1 cellular context compared by ENCODE assay signal in the genomic region with DNA sequence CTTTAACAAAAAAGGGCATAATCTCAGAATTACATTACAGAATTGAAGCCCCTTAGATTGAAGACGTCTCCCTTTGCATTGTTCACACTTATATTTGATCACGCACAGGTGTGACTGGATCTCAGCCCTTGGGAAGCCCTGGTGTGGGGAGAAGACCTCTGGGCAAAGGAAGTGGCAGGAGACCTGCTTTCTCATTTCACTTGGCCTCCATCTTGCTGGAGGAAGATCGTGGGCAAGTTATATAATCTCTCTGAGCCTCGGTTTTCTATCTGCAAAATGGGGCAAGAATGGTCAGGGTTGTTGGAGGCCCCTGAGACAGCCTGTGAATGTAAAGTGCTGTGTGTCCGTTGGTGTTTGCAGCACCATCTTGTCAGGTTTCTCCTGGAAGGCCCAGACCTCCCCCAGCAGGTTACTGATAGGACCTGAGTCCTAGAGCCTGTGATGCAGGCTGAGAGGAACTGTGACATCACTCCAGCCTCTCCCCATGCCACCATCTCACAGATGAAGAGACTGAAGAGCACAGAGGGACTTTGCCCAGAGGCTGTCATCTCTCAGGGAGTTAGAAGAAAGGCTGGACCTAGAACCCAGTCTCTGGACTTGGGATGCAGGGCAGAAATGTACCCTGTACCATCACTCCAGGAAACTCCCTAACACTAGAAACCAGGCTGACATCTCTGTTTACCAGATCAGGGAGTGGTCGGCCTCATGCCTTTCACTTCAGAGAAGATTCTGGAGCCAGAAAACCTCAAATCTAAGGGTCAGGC.
TF ChIP-seq lines count a peak whose summit lies in the region.

No MANE protein-coding gene starts in this region.

TF ChIP-seq in HepG2, 621 proteins besides CTCF, POLR2A, EP300 and RAD21 (continued from another document and continues in another):
- TF ChIP-seq, protein P1, sequence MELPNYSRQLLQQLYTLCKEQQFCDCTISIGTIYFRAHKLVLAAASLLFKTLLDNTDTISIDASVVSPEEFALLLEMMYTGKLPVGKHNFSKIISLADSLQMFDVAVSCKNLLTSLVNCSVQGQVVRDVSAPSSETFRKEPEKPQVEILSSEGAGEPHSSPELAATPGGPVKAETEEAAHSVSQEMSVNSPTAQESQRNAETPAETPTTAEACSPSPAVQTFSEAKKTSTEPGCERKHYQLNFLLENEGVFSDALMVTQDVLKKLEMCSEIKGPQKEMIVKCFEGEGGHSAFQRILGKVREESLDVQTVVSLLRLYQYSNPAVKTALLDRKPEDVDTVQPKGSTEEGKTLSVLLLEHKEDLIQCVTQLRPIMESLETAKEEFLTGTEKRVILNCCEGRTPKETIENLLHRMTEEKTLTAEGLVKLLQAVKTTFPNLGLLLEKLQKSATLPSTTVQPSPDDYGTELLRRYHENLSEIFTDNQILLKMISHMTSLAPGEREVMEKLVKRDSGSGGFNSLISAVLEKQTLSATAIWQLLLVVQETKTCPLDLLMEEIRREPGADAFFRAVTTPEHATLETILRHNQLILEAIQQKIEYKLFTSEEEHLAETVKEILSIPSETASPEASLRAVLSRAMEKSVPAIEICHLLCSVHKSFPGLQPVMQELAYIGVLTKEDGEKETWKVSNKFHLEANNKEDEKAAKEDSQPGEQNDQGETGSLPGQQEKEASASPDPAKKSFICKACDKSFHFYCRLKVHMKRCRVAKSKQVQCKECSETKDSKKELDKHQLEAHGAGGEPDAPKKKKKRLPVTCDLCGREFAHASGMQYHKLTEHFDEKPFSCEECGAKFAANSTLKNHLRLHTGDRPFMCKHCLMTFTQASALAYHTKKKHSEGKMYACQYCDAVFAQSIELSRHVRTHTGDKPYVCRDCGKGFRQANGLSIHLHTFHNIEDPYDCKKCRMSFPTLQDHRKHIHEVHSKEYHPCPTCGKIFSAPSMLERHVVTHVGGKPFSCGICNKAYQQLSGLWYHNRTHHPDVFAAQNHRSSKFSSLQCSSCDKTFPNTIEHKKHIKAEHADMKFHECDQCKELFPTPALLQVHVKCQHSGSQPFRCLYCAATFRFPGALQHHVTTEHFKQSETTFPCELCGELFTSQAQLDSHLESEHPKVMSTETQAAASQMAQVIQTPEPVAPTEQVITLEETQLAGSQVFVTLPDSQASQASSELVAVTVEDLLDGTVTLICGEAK (IDR thresholded peaks at IDR 0.05), result no peak
- TF ChIP-seq, protein P1 (CRISPR knock-in tag; IDR thresholded peaks at IDR 0.05), result 0 out of 2 replicates have a peak, but pooled peaks have one; percentile 43
- TF ChIP-seq, protein P2, sequence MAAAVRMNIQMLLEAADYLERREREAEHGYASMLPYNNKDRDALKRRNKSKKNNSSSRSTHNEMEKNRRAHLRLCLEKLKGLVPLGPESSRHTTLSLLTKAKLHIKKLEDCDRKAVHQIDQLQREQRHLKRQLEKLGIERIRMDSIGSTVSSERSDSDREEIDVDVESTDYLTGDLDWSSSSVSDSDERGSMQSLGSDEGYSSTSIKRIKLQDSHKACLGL (CRISPR knock-in tag; IDR thresholded peaks at IDR 0.05), result no peak
- TF ChIP-seq, protein P3, sequence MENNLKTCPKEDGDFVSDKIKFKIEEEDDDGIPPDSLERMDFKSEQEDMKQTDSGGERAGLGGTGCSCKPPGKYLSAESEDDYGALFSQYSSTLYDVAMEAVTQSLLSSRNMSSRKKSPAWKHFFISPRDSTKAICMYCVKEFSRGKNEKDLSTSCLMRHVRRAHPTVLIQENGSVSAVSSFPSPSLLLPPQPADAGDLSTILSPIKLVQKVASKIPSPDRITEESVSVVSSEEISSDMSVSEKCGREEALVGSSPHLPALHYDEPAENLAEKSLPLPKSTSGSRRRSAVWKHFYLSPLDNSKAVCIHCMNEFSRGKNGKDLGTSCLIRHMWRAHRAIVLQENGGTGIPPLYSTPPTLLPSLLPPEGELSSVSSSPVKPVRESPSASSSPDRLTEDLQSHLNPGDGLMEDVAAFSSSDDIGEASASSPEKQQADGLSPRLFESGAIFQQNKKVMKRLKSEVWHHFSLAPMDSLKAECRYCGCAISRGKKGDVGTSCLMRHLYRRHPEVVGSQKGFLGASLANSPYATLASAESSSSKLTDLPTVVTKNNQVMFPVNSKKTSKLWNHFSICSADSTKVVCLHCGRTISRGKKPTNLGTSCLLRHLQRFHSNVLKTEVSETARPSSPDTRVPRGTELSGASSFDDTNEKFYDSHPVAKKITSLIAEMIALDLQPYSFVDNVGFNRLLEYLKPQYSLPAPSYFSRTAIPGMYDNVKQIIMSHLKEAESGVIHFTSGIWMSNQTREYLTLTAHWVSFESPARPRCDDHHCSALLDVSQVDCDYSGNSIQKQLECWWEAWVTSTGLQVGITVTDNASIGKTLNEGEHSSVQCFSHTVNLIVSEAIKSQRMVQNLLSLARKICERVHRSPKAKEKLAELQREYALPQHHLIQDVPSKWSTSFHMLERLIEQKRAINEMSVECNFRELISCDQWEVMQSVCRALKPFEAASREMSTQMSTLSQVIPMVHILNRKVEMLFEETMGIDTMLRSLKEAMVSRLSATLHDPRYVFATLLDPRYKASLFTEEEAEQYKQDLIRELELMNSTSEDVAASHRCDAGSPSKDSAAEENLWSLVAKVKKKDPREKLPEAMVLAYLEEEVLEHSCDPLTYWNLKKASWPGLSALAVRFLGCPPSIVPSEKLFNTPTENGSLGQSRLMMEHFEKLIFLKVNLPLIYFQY (CRISPR knock-in tag; IDR thresholded peaks at IDR 0.05; ENCODE audit: borderline replicate concordance), result no peak
- TF ChIP-seq ZNF558 (CRISPR knock-in tag; IDR thresholded peaks at IDR 0.05; ENCODE audit: borderline replicate concordance), result no peak
- no peak for TF ChIP-seq WIZ (CRISPR knock-in tag; IDR thresholded peaks at IDR 0.05)
- TF ChIP-seq, protein P4, sequence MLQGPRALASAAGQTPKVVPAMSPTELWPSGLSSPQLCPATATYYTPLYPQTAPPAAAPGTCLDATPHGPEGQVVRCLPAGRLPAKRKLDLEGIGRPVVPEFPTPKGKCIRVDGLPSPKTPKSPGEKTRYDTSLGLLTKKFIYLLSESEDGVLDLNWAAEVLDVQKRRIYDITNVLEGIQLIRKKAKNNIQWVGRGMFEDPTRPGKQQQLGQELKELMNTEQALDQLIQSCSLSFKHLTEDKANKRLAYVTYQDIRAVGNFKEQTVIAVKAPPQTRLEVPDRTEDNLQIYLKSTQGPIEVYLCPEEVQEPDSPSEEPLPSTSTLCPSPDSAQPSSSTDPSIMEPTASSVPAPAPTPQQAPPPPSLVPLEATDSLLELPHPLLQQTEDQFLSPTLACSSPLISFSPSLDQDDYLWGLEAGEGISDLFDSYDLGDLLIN (CRISPR knock-in tag; IDR thresholded peaks at IDR 0.05; ENCODE audit: borderline replicate concordance), result no peak
- TF ChIP-seq EED (CRISPR knock-in tag; IDR thresholded peaks at IDR 0.05), result no peak
- TF ChIP-seq, protein P5, sequence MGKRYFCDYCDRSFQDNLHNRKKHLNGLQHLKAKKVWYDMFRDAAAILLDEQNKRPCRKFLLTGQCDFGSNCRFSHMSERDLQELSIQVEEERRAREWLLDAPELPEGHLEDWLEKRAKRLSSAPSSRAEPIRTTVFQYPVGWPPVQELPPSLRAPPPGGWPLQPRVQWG (CRISPR knock-in tag; IDR thresholded peaks at IDR 0.05; ENCODE audit: borderline replicate concordance, low read depth), result no peak
- TF ChIP-seq, protein P6, sequence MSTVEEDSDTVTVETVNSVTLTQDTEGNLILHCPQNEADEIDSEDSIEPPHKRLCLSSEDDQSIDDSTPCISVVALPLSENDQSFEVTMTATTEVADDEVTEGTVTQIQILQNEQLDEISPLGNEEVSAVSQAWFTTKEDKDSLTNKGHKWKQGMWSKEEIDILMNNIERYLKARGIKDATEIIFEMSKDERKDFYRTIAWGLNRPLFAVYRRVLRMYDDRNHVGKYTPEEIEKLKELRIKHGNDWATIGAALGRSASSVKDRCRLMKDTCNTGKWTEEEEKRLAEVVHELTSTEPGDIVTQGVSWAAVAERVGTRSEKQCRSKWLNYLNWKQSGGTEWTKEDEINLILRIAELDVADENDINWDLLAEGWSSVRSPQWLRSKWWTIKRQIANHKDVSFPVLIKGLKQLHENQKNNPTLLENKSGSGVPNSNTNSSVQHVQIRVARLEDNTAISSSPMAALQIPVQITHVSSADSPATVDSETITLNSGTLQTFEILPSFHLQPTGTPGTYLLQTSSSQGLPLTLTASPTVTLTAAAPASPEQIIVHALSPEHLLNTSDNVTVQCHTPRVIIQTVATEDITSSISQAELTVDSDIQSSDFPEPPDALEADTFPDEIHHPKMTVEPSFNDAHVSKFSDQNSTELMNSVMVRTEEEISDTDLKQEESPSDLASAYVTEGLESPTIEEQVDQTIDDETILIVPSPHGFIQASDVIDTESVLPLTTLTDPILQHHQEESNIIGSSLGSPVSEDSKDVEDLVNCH (CRISPR knock-in tag; IDR thresholded peaks at IDR 0.05), result no peak
- no peak for TF ChIP-seq ZNF550 (CRISPR knock-in tag; IDR thresholded peaks at IDR 0.05; ENCODE audit: borderline replicate concordance)
- TF ChIP-seq, protein P7, sequence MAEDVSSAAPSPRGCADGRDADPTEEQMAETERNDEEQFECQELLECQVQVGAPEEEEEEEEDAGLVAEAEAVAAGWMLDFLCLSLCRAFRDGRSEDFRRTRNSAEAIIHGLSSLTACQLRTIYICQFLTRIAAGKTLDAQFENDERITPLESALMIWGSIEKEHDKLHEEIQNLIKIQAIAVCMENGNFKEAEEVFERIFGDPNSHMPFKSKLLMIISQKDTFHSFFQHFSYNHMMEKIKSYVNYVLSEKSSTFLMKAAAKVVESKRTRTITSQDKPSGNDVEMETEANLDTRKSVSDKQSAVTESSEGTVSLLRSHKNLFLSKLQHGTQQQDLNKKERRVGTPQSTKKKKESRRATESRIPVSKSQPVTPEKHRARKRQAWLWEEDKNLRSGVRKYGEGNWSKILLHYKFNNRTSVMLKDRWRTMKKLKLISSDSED (CRISPR knock-in tag; IDR thresholded peaks at IDR 0.05), result no peak
- TF ChIP-seq TBP (CRISPR knock-in tag; IDR thresholded peaks at IDR 0.05), result no peak
- TF ChIP-seq CBX1 (IDR thresholded peaks at IDR 0.05; ENCODE audit: low read depth), result no peak
- TF ChIP-seq, protein P8, sequence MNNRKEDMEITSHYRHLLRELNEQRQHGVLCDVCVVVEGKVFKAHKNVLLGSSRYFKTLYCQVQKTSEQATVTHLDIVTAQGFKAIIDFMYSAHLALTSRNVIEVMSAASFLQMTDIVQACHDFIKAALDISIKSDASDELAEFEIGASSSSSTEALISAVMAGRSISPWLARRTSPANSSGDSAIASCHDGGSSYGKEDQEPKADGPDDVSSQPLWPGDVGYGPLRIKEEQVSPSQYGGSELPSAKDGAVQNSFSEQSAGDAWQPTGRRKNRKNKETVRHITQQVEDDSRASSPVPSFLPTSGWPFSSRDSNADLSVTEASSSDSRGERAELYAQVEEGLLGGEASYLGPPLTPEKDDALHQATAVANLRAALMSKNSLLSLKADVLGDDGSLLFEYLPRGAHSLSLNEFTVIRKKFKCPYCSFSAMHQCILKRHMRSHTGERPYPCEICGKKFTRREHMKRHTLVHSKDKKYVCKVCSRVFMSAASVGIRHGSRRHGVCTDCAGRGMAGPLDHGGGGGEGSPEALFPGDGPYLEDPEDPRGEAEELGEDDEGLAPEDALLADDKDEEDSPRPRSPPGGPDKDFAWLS (CRISPR knock-in tag; IDR thresholded peaks at IDR 0.05; ENCODE audit: borderline replicate concordance), result no peak
- no peak for TF ChIP-seq ZNF225 (CRISPR knock-in tag; IDR thresholded peaks at IDR 0.05)
- no peak for TF ChIP-seq ZNF264 (CRISPR knock-in tag; IDR thresholded peaks at IDR 0.05)
- TF ChIP-seq ZNF260 (CRISPR knock-in tag; IDR thresholded peaks at IDR 0.05; ENCODE audit: borderline replicate concordance, low read depth), result no peak
- TF ChIP-seq ZNF672 (CRISPR knock-in tag; IDR thresholded peaks at IDR 0.05), result no peak
- TF ChIP-seq, protein P9, sequence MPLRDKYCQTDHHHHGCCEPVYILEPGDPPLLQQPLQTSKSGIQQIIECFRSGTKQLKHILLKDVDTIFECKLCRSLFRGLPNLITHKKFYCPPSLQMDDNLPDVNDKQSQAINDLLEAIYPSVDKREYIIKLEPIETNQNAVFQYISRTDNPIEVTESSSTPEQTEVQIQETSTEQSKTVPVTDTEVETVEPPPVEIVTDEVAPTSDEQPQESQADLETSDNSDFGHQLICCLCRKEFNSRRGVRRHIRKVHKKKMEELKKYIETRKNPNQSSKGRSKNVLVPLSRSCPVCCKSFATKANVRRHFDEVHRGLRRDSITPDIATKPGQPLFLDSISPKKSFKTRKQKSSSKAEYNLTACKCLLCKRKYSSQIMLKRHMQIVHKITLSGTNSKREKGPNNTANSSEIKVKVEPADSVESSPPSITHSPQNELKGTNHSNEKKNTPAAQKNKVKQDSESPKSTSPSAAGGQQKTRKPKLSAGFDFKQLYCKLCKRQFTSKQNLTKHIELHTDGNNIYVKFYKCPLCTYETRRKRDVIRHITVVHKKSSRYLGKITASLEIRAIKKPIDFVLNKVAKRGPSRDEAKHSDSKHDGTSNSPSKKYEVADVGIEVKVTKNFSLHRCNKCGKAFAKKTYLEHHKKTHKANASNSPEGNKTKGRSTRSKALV (CRISPR knock-in tag; IDR thresholded peaks at IDR 0.05), result no peak
- peak; percentile 25; the same call in 1 of the 2 replicates for TF ChIP-seq CREB1 (IDR thresholded peaks at IDR 0.05)
- no peak for TF ChIP-seq CREB1 (CRISPR knock-in tag; IDR thresholded peaks at IDR 0.05)
- TF ChIP-seq ZEB1 (IDR thresholded peaks at IDR 0.05; ENCODE audit: insufficient replicate concordance, low read depth), result no peak
- no peak for TF ChIP-seq ARNTL (CRISPR knock-in tag; IDR thresholded peaks at IDR 0.05)
- TF ChIP-seq HDAC6 (IDR thresholded peaks at IDR 0.05; ENCODE audit: low read depth, low read length), result no peak
